Comparison of ENCODE assay signal across 9 cellular contexts in genomic region chr6:89034586-89035251, GRCh38. TPM values are rescaled to one million over a fixed set of nuclear protein-coding genes. Genes with fewer than 3 reads are reported as not detected.
DNase-seq lines count a peak whose midpoint lies in the region; ATAC-seq and TF ChIP-seq lines count a peak whose summit lies in the region.
"Had no signal": no experiment of that assay in that cellular context is flagged by ENCODE, and none has a peak within 500 bp of the region (broad histone marks: within the 10 kb centered on the region; RNA-seq: fewer than 3 reads in every experiment).

No MANE protein-coding gene starts in this region.

- H3K27ac ChIP-seq in GM23338 (ENCODE audit: low read depth), result peak overlapping the region; percentile 59; the same call in 1 of the 2 replicates

- no peaks in the 10 kb centered on the region for H3K27me3 ChIP-seq in GM23338 (ENCODE audit: insufficient read depth)
- H3K27me3 ChIP-seq in skeletal muscle satellite cell (ENCODE audit: control insufficient read depth, insufficient read depth, low read length), result no peaks in the 10 kb centered on the region

- H3K36me3 Mint-ChIP-seq in GM23338 (ENCODE audit: low read depth), result peaks cover 19% of the 10 kb centered on the region

- H3K4me1 Mint-ChIP-seq in GM23338, result peaks cover 19% of the 10 kb centered on the region

- H3K36me3 ChIP-seq in GM23338 (ENCODE audit: insufficient read depth) (peaks cover 11% of the 10 kb centered on the region; the same call in 1 of the 2 replicates), skeletal muscle satellite cell (ENCODE audit: insufficient read depth, low read length) (no peaks in the 10 kb centered on the region)

- intact Hi-C loops in Right ventricle myocardium superior (cut with DNase I), result loop anchor here (5.0 to 10.0 kb wide), 2 partner anchors 43 to 50 kb away; no protein-coding TSS in a partner anchor

- DNase-seq in GM23338 (ENCODE audit: low spot score), result no peak
- peak; percentile 99 for DNase-seq in SKM-1 (lab: John Stamatoyannopoulos, UW; ENCODE audit: unreplicated experiment)
- peak; percentile 46 for DNase-seq in Right ventricle myocardium superior
- DNase-seq in OCI-M2 (lab: John Stamatoyannopoulos, UW; ENCODE audit: unreplicated experiment), result no peak
- no peak for DNase-seq in activated CD8-positive, alpha-beta memory T cell treated with anti-CD3 and anti-CD28 coated beads, Interleukin-2, amount 50 U/mL, for 48 hours
- DNase-seq: effector CD8-positive, alpha-beta T cell had no signal

- no peaks in the 10 kb centered on the region for H3K79me2 ChIP-seq in GM23338 (replicated peaks; ENCODE audit: insufficient read depth)

- no peaks in the 10 kb centered on the region for H3F3A ChIP-seq in GM23338 (replicated peaks; ENCODE audit: low read depth)

- no peaks in the 10 kb centered on the region for H4K20me1 ChIP-seq in GM23338 (replicated peaks; ENCODE audit: insufficient read depth)

- H3K4me1 ChIP-seq in GM23338 (ENCODE audit: insufficient read depth) (peaks cover 15% of the 10 kb centered on the region), skeletal muscle satellite cell (ENCODE audit: control insufficient read depth, insufficient read depth, low read length) (peaks cover 23% of the 10 kb centered on the region)

- H3K9ac ChIP-seq in skeletal muscle satellite cell (ENCODE audit: low read depth, low read length), result peak overlapping the region; percentile 72

- H3K9me3 Mint-ChIP-seq in GM23338, result peaks cover 28% of the 10 kb centered on the region

- no peak overlapping the region for H3K27ac Mint-ChIP-seq in GM23338

- peak; percentile 79 for ATAC-seq in GM23338
- ATAC-seq in Right ventricle myocardium superior (ENCODE audit: poor library complexity), result peak; percentile 40
- no peak for ATAC-seq in GM18867 (IDR thresholded peaks at IDR 0.05; ENCODE audit: unreplicated experiment)
- no peak for ATAC-seq in HG03460 (IDR thresholded peaks at IDR 0.05; ENCODE audit: unreplicated experiment)

- TF ChIP-seq CTCF in GM23338 (conservative IDR thresholded peaks at IDR 0.05; ENCODE audit: low read depth in 2 of 2), result no peak

- H3K4me3 ChIP-seq in GM23338 (no peak overlapping the region), skeletal muscle satellite cell (ENCODE audit: low read length) (peak overlapping the region; percentile 57)

- no peaks in the 10 kb centered on the region for H3K27me3 Mint-ChIP-seq in GM23338 (ENCODE audit: insufficient read depth, low read depth, poor library complexity)

- peaks cover 2% of the 10 kb centered on the region; the same call in 1 of the 2 replicates for H3K9me2 ChIP-seq in GM23338 (ENCODE audit: insufficient read depth)

- H3K9me3 ChIP-seq in skeletal muscle satellite cell (replicated peaks; ENCODE audit: low read length), result peaks cover 4% of the 10 kb centered on the region

- H3K4me2 ChIP-seq in GM23338, result peak overlapping the region; percentile 43; the same call in 1 of the 2 replicates
- H3K4me2 ChIP-seq in skeletal muscle satellite cell (ENCODE audit: low read length), result peak overlapping the region; percentile 78

- H2AFZ ChIP-seq in GM23338, result peak overlapping the region; percentile 74; the same call in 1 of the 2 replicates

- H3K4me3 Mint-ChIP-seq in GM23338, result no peak overlapping the region

TF ChIP-seq in GM23338, 12 proteins besides CTCF, POLR2A, EP300 and RAD21 (continues in another document):
- TF ChIP-seq EZH2phosphoT487 (IDR thresholded peaks at IDR 0.05; ENCODE audit: unreplicated experiment) (no peak), ZNF462 (CRISPR knock-in tag; IDR thresholded peaks at IDR 0.05) (no peak), ZNF331 (CRISPR knock-in tag; IDR thresholded peaks at IDR 0.05; ENCODE audit: low read depth) (no peak), NANOG (IDR thresholded peaks at IDR 0.05; ENCODE audit: borderline replicate concordance) (no peak), POLR2AphosphoS5 (IDR thresholded peaks at IDR 0.05; ENCODE audit: low read depth) (no peak), CREB1 (CRISPR knock-in tag; IDR thresholded peaks at IDR 0.05; ENCODE audit: low read depth) (no peak), ZNF114 (CRISPR knock-in tag; IDR thresholded peaks at IDR 0.05) (no peak), JUNB (IDR thresholded peaks at IDR 0.05; ENCODE audit: unreplicated experiment) (no peak)
- TF ChIP-seq, protein P1, sequence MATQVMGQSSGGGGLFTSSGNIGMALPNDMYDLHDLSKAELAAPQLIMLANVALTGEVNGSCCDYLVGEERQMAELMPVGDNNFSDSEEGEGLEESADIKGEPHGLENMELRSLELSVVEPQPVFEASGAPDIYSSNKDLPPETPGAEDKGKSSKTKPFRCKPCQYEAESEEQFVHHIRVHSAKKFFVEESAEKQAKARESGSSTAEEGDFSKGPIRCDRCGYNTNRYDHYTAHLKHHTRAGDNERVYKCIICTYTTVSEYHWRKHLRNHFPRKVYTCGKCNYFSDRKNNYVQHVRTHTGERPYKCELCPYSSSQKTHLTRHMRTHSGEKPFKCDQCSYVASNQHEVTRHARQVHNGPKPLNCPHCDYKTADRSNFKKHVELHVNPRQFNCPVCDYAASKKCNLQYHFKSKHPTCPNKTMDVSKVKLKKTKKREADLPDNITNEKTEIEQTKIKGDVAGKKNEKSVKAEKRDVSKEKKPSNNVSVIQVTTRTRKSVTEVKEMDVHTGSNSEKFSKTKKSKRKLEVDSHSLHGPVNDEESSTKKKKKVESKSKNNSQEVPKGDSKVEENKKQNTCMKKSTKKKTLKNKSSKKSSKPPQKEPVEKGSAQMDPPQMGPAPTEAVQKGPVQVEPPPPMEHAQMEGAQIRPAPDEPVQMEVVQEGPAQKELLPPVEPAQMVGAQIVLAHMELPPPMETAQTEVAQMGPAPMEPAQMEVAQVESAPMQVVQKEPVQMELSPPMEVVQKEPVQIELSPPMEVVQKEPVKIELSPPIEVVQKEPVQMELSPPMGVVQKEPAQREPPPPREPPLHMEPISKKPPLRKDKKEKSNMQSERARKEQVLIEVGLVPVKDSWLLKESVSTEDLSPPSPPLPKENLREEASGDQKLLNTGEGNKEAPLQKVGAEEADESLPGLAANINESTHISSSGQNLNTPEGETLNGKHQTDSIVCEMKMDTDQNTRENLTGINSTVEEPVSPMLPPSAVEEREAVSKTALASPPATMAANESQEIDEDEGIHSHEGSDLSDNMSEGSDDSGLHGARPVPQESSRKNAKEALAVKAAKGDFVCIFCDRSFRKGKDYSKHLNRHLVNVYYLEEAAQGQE (IDR thresholded peaks at IDR 0.05; ENCODE audit: unreplicated experiment), result no peak

RNA-seq across cellular contexts. Expression of gene PNRC1, which starts 45.8 kb away (rescaled TPM):
- total RNA-seq in GM23338 (2014; rRNA removed; shearing (Covaris generic)), result 38.6 and 40.7 TPM in 2 replicates
- 33.7 and 35.0 TPM in 2 replicates for polyA plus RNA-seq in GM23338 (2016; fragmentation: Nextera tagmentation; extraction: Ambion mirVana)
- 121 TPM for total RNA-seq in Right ventricle myocardium superior
- 50.5 and 54.8 TPM in 2 replicates for total RNA-seq in skeletal muscle satellite cell (2012; rRNA removed)

Comparison
In these comparisons a context has a peak if more than half of its experiments do, and no peak if none do; other contexts are left out.
1. ATAC-seq: peak in GM23338 (single experiment) and Right ventricle myocardium superior (single experiment); none in GM18867 (single experiment) and HG03460 (single experiment).
2. DNase-seq: peak in SKM-1 (single experiment) and Right ventricle myocardium superior (single experiment); none in GM23338 (single experiment), OCI-M2 (single experiment) and activated CD8-positive, alpha-beta memory T cell treated with anti-CD3 and anti-CD28 coated beads, Interleukin-2, amount 50 U/mL, for 48 hours (single experiment).